In genomic region chr3:16496408-16497222, GRCh38 we compare ENCODE assay signal across 13 cellular contexts. TPM values are rescaled to one million over a fixed set of nuclear protein-coding genes. Genes with fewer than 3 reads are reported as not detected.
DNase-seq lines count a peak whose midpoint lies in the region; ATAC-seq and TF ChIP-seq lines count a peak whose summit lies in the region.
"Had no signal": no experiment of that assay in that cellular context is flagged by ENCODE, and none has a peak within 500 bp of the region (broad histone marks: within the 10 kb centered on the region; RNA-seq: fewer than 3 reads in every experiment).

No MANE protein-coding gene starts in this region.

- H3K9ac ChIP-seq in SU-DHL-6 (ENCODE audit: low read length): no peak overlapping the region

- peaks cover 25% of the 10 kb centered on the region for H3K36me3 Mint-ChIP-seq in activated naive CD4-positive, alpha-beta T cell treated with anti-CD3 and anti-CD28 coated beads, Interleukin-2, amount 50 U/mL, for 24 hours
- H3K36me3 Mint-ChIP-seq in nephron progenitor cell (ENCODE audit: low read depth): peaks cover 29% of the 10 kb centered on the region

- no peaks in the 10 kb centered on the region for H3K9me2 ChIP-seq in SU-DHL-6 (replicated peaks; ENCODE audit: insufficient read depth, low read length)

- H2AFZ ChIP-seq in SU-DHL-6 (ENCODE audit: low read depth, low read length, severe bottlenecking): no peak overlapping the region

- H3K9me3 Mint-ChIP-seq in activated naive CD4-positive, alpha-beta T cell treated with anti-CD3 and anti-CD28 coated beads, Interleukin-2, amount 50 U/mL, for 24 hours: no peaks in the 10 kb centered on the region
- H3K9me3 Mint-ChIP-seq in nephron progenitor cell: peaks cover 17% of the 10 kb centered on the region

- ATAC-seq in HG02852 (IDR thresholded peaks at IDR 0.05; ENCODE audit: unreplicated experiment): peak; percentile 68
- ATAC-seq in stimulated activated naive CD8-positive, alpha-beta T cell treated with anti-CD3 and anti-CD28 coated beads, Interleukin-15, Interleukin-2, amounts not matched to agents 100 U/mL and 50 U/mL, for 24 hours: peak; percentile 78
- ATAC-seq: gastrocnemius medialis, Panc1 had no signal

- no peak overlapping the region for H3K4me3 Mint-ChIP-seq in activated naive CD4-positive, alpha-beta T cell treated with anti-CD3 and anti-CD28 coated beads, Interleukin-2, amount 50 U/mL, for 24 hours
- no peak overlapping the region for H3K4me3 Mint-ChIP-seq in nephron progenitor cell

- H3K4me2 ChIP-seq in SU-DHL-6 (ENCODE audit: low read depth, low read length, poor library complexity, severe bottlenecking): peak overlapping the region; percentile 29

- peaks cover 32% of the 10 kb centered on the region for H3F3A ChIP-seq in SU-DHL-6 (ENCODE audit: insufficient read depth)

- H3K4me3 ChIP-seq in SU-DHL-6 (ENCODE audit: insufficient read depth, low read length, poor library complexity, severe bottlenecking) (no peak overlapping the region), thyroid gland (replicated peaks in 1 of 3) (no peak overlapping the region)
- H3K4me3 ChIP-seq: gastrocnemius medialis had no signal

- peaks cover 72% of the 10 kb centered on the region for H4K20me1 ChIP-seq in SU-DHL-6 (ENCODE audit: low read depth, low read length)

- H3K27ac ChIP-seq in SU-DHL-6 (ENCODE audit: low read depth, low read length) (peak overlapping the region; percentile 38; the same call in 1 of the 2 replicates), thyroid gland (no peak overlapping the region)
- H3K27ac ChIP-seq: C4-2B, HL-60 had no signal

- DNase-seq in activated naive CD4-positive, alpha-beta T cell treated with anti-CD3 and anti-CD28 coated beads, Interleukin-2, amount 50 U/mL, for 16 hours: no peak
- no peak for DNase-seq in stimulated activated naive CD8-positive, alpha-beta T cell treated with anti-CD3 and anti-CD28 coated beads, Interleukin-15, Interleukin-2, amounts not matched to agents 100 U/mL and 50 U/mL, for 24 hours
- DNase-seq in nephron progenitor cell (no peak), NCI-H1092 treated with DMSO at 0.1 percent for 48 hours (lab: John Stamatoyannopoulos, UW) (no peak), thyroid gland (no peak)
- DNase-seq: gastrocnemius medialis, occipital lobe had no signal

- intact Hi-C loops in thyroid gland (cut with DNase I): no loop called here

- no peaks in the 10 kb centered on the region for H3K27me3 Mint-ChIP-seq in activated naive CD4-positive, alpha-beta T cell treated with anti-CD3 and anti-CD28 coated beads, Interleukin-2, amount 50 U/mL, for 24 hours
- H3K27me3 Mint-ChIP-seq in nephron progenitor cell (ENCODE audit: low read depth, poor library complexity): peaks cover 4% of the 10 kb centered on the region

- H3K27me3 ChIP-seq in SU-DHL-6 (ENCODE audit: low read length) (no peaks in the 10 kb centered on the region), thyroid gland (no peaks in the 10 kb centered on the region)
- H3K27me3 ChIP-seq: gastrocnemius medialis had no signal

- H3K27ac Mint-ChIP-seq in activated naive CD4-positive, alpha-beta T cell treated with anti-CD3 and anti-CD28 coated beads, Interleukin-2, amount 50 U/mL, for 24 hours: peak overlapping the region; percentile 30
- H3K27ac Mint-ChIP-seq in nephron progenitor cell: no peak overlapping the region

- TF ChIP-seq CTCF in SU-DHL-6 (IDR thresholded peaks at IDR 0.05; ENCODE audit: insufficient read depth, low read length, poor library complexity, severe bottlenecking): no peak
- TF ChIP-seq CTCF in nephron progenitor cell (IDR thresholded peaks at IDR 0.05): no peak
- no peak for TF ChIP-seq CTCF in thyroid gland (IDR thresholded peaks at IDR 0.05)

- peaks cover 44% of the 10 kb centered on the region in 2 donors for H3K4me1 ChIP-seq in thyroid gland

- peaks cover 69% of the 10 kb centered on the region for H3K4me1 Mint-ChIP-seq in activated naive CD4-positive, alpha-beta T cell treated with anti-CD3 and anti-CD28 coated beads, Interleukin-2, amount 50 U/mL, for 24 hours
- peaks cover 13% of the 10 kb centered on the region for H3K4me1 Mint-ChIP-seq in nephron progenitor cell

- H3K79me2 ChIP-seq in SU-DHL-6 (ENCODE audit: insufficient read depth, low read length): peaks cover 100% of the 10 kb centered on the region

- H3K9me3 ChIP-seq in SU-DHL-6 (ENCODE audit: insufficient read depth, low read length) (no peaks in the 10 kb centered on the region), thyroid gland (no peaks in the 10 kb centered on the region)
- H3K9me3 ChIP-seq: gastrocnemius medialis had no signal

- H3K36me3 ChIP-seq in SU-DHL-6 (ENCODE audit: low read length) (peaks cover 42% of the 10 kb centered on the region), thyroid gland (no peaks in the 10 kb centered on the region)

- 87 to 93% methylated on average over 10 of the region's 10 CpGs for WGBS in thyroid gland, 2 donors

- no peak for TF ChIP-seq POLR2A in thyroid gland (IDR thresholded peaks at IDR 0.05)

RNA-seq across cellular contexts. Expression of gene RFTN1, which starts 16.9 kb away (rescaled TPM):
- 100 to 1,000 TPM; 110 to 239 (median 153) TPM for total RNA-seq in thyroid gland
